In the genomic region with DNA sequence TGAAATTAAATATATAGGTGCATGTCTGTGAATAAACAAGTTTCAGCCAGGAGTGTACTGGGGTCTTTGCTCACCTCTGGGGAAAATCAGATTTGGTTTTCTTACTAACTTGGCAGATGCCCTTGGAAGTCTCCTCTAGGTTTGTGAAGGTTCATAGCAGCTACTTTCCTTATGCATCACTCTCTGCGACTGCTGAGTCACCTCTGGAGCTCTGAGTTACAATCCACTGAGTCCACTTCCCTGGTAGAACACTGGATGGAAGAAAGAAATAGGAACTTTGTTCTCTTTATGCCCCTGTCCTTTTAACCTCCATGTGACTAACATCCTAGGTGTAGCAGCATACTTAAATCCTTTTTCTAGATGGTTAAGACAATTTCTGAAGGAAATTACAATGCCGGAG, we compare ENCODE assay signal across 13 cellular contexts. TPM values are rescaled to one million over a fixed set of nuclear protein-coding genes. Genes with fewer than 3 reads are reported as not detected.
DNase-seq lines count a peak whose midpoint lies in the region; ATAC-seq and TF ChIP-seq lines count a peak whose summit lies in the region.
"Had no signal": no experiment of that assay in that cellular context is flagged by ENCODE, and none has a peak within 500 bp of the region (broad histone marks: within the 10 kb centered on the region; RNA-seq: fewer than 3 reads in every experiment).

No MANE protein-coding gene starts in this region.

- H2BK120ac ChIP-seq in mesenchymal stem cell (ENCODE audit: low read depth, low read length), result no peak overlapping the region

- POLR2A ChIA-PET in activated CD8-positive, alpha-beta T cell treated with anti-CD3 and anti-CD28 coated beads for 36 hours (lab: Charles Lee), result interaction anchor here (0.6 to 1.1 kb wide), 3 partner anchors 11 to 15 kb away, joined by 3 to 5 read pairs (median 3); no protein-coding TSS in a partner anchor
- POLR2A ChIA-PET in activated CD8-positive, alpha-beta T cell treated with anti-CD3 and anti-CD28 coated beads, Interleukin-2, amount 10 ng/mL, durations not matched to agents 7 days and 5 days (lab: Charles Lee), result interaction anchor here (1.0 kb wide), 2 partner anchors 14 to 21 kb away, joined by 3 read pairs; no protein-coding TSS in a partner anchor

- intact Hi-C loops in activated CD8-positive, alpha-beta T cell treated with anti-CD3 and anti-CD28 coated beads for 36 hours (cut with micrococcal nuclease), result no loop called here

- peak overlapping the region; percentile 8 for H3K27ac ChIP-seq in mesenchymal stem cell (ENCODE audit: low read length, poor library complexity, severe bottlenecking)
- H3K27ac ChIP-seq: cardiac muscle cell, gastrocnemius medialis, upper lobe of right lung had no signal

- H3K4me3 ChIP-seq in mesenchymal stem cell (ENCODE audit: insufficient read depth in 1 of 2, low read depth in 1 of 2, low read length in 2 of 2), result no peak overlapping the region
- H3K4me3 ChIP-seq: cardiac muscle cell, gastrocnemius medialis, upper lobe of right lung had no signal

- peaks cover 45% of the 10 kb centered on the region for H3K4me1 Mint-ChIP-seq in activated CD8-positive, alpha-beta T cell treated with anti-CD3 and anti-CD28 coated beads for 36 hours (ENCODE audit: low read depth)
- H3K4me1 Mint-ChIP-seq in activated CD8-positive, alpha-beta T cell treated with anti-CD3 and anti-CD28 coated beads, Interleukin-2, amount 10 ng/mL, durations not matched to agents 7 days and 5 days (ENCODE audit: low read depth), result peaks cover 43% of the 10 kb centered on the region

- H3K4me3 Mint-ChIP-seq in activated CD8-positive, alpha-beta T cell treated with anti-CD3 and anti-CD28 coated beads for 36 hours, result no peak overlapping the region
- no peak overlapping the region for H3K4me3 Mint-ChIP-seq in activated CD8-positive, alpha-beta T cell treated with anti-CD3 and anti-CD28 coated beads, Interleukin-2, amount 10 ng/mL, durations not matched to agents 7 days and 5 days
- H3K4me3 Mint-ChIP-seq: T-cell had no signal

- no peaks in the 10 kb centered on the region for H3K36me3 ChIP-seq in mesenchymal stem cell (ENCODE audit: control insufficient read depth in 1 of 2, insufficient read depth in 2 of 2, low read depth in 1 of 2, low read length in 2 of 2)
- H3K36me3 ChIP-seq: cardiac muscle cell, gastrocnemius medialis, upper lobe of right lung had no signal

- H2BK12ac ChIP-seq in mesenchymal stem cell (ENCODE audit: low read length in 2 of 2), result no peak overlapping the region

- H2AFZ ChIP-seq in mesenchymal stem cell (ENCODE audit: low read depth, low read length), result no peak overlapping the region

- no peak overlapping the region for H3K23ac ChIP-seq in mesenchymal stem cell (ENCODE audit: low read length in 2 of 2)

- peaks cover 3% of the 10 kb centered on the region for H3K9me3 Mint-ChIP-seq in activated CD8-positive, alpha-beta T cell treated with anti-CD3 and anti-CD28 coated beads for 36 hours
- H3K9me3 Mint-ChIP-seq in activated CD8-positive, alpha-beta T cell treated with anti-CD3 and anti-CD28 coated beads, Interleukin-2, amount 10 ng/mL, durations not matched to agents 7 days and 5 days (ENCODE audit: insufficient read depth), result peaks cover 4% of the 10 kb centered on the region
- H3K9me3 Mint-ChIP-seq: T-cell had no signal

- no peaks in the 10 kb centered on the region for H3K27me3 ChIP-seq in mesenchymal stem cell (ENCODE audit: control insufficient read depth in 1 of 2, insufficient read depth in 1 of 2, low read length in 2 of 2)
- H3K27me3 ChIP-seq: cardiac muscle cell, gastrocnemius medialis, upper lobe of right lung had no signal

- peaks cover 19% of the 10 kb centered on the region for H3K27me3 Mint-ChIP-seq in activated CD8-positive, alpha-beta T cell treated with anti-CD3 and anti-CD28 coated beads for 36 hours
- no peaks in the 10 kb centered on the region for H3K27me3 Mint-ChIP-seq in activated CD8-positive, alpha-beta T cell treated with anti-CD3 and anti-CD28 coated beads, Interleukin-2, amount 10 ng/mL, durations not matched to agents 7 days and 5 days (ENCODE audit: low read depth)
- H3K27me3 Mint-ChIP-seq: T-cell had no signal

- H3K4me2 ChIP-seq in mesenchymal stem cell (ENCODE audit: low read length, poor library complexity, severe bottlenecking), result no peak overlapping the region

- no peak overlapping the region for H2BK5ac ChIP-seq in mesenchymal stem cell (ENCODE audit: low read depth, low read length, poor library complexity, severe bottlenecking)

- H3K14ac ChIP-seq in mesenchymal stem cell (ENCODE audit: low read length in 2 of 2), result no peak overlapping the region

- H3K79me1 ChIP-seq in mesenchymal stem cell (replicated peaks; ENCODE audit: low read length, poor library complexity, severe bottlenecking), result no peaks in the 10 kb centered on the region

- no peaks in the 10 kb centered on the region for H3K9me3 ChIP-seq in mesenchymal stem cell (ENCODE audit: control insufficient read depth, low read length)
- H3K9me3 ChIP-seq: gastrocnemius medialis, upper lobe of right lung had no signal

- DNase-seq in activated CD8-positive, alpha-beta T cell treated with anti-CD3 and anti-CD28 coated beads for 36 hours, result peak; percentile 46
- no peak for DNase-seq in activated CD8-positive, alpha-beta T cell treated with anti-CD3 and anti-CD28 coated beads, Interleukin-2, amount 10 ng/mL, durations not matched to agents 7 days and 5 days
- DNase-seq in HT1080 (ENCODE audit: low read depth) (peak; percentile 96), astrocyte of the hippocampus (ENCODE audit: low read depth, low spot score) (peak; percentile 68), mesenchymal stem cell (peak; percentile 55), ecto neural progenitor cell (ENCODE audit: low spot score) (no peak)
- DNase-seq: gastrocnemius medialis, T-cell, upper lobe of right lung had no signal

- ATAC-seq in activated CD8-positive, alpha-beta T cell treated with anti-CD3 and anti-CD28 coated beads for 36 hours, result no peak
- ATAC-seq in activated CD8-positive, alpha-beta T cell treated with anti-CD3 and anti-CD28 coated beads, Interleukin-2, amount 10 ng/mL, durations not matched to agents 7 days and 5 days, result no peak
- no peak for ATAC-seq in HG03280 (IDR thresholded peaks at IDR 0.05; ENCODE audit: unreplicated experiment)
- ATAC-seq in HG03354 (IDR thresholded peaks at IDR 0.05; ENCODE audit: poor library complexity, severe bottlenecking, unreplicated experiment), result no peak
- ATAC-seq: gastrocnemius medialis, T-cell, upper lobe of right lung had no signal

- CTCF ChIA-PET in activated CD8-positive, alpha-beta T cell treated with anti-CD3 and anti-CD28 coated beads for 36 hours (lab: Charles Lee), result interaction anchor here (1.1 to 1.4 kb wide), 2 partner anchors 44 to 65 kb away, joined by 4 to 5 read pairs; no protein-coding TSS in a partner anchor
- CTCF ChIA-PET in activated CD8-positive, alpha-beta T cell treated with anti-CD3 and anti-CD28 coated beads, Interleukin-2, amount 10 ng/mL, durations not matched to agents 7 days and 5 days (lab: Charles Lee), result interaction anchor here (0.7 to 1.2 kb wide), 2 partner anchors 44 to 122 kb away, joined by 3 read pairs; partner anchors contain the start of gene SUCO

- H3K36me3 Mint-ChIP-seq in activated CD8-positive, alpha-beta T cell treated with anti-CD3 and anti-CD28 coated beads for 36 hours (ENCODE audit: low read depth), result no peaks in the 10 kb centered on the region
- H3K36me3 Mint-ChIP-seq in activated CD8-positive, alpha-beta T cell treated with anti-CD3 and anti-CD28 coated beads, Interleukin-2, amount 10 ng/mL, durations not matched to agents 7 days and 5 days (ENCODE audit: low read depth), result peaks cover 16% of the 10 kb centered on the region
- H3K36me3 Mint-ChIP-seq: T-cell had no signal

- no peak overlapping the region for H4K8ac ChIP-seq in mesenchymal stem cell (ENCODE audit: low read length)

- no peaks in the 10 kb centered on the region for H3K4me1 ChIP-seq in mesenchymal stem cell (ENCODE audit: control insufficient read depth, insufficient read depth, low read depth, low read length)
- H3K4me1 ChIP-seq: gastrocnemius medialis, upper lobe of right lung had no signal

- no peak for TF ChIP-seq CTCF in activated CD8-positive, alpha-beta T cell treated with anti-CD3 and anti-CD28 coated beads for 36 hours (IDR thresholded peaks at IDR 0.05)

- no peak overlapping the region for H4K91ac ChIP-seq in mesenchymal stem cell (ENCODE audit: low read length)

- H3K18ac ChIP-seq in mesenchymal stem cell (ENCODE audit: low read depth in 1 of 2, low read length in 2 of 2), result no peak overlapping the region

- no peak overlapping the region for H2BK15ac ChIP-seq in mesenchymal stem cell (ENCODE audit: low read depth, poor library complexity, severe bottlenecking)

- WGBS in mesenchymal stem cell, result 100% methylated on average over 1 of the region's 2 CpGs

- no peak overlapping the region for H2AK5ac ChIP-seq in mesenchymal stem cell (ENCODE audit: low read length, severe bottlenecking)

- no peak overlapping the region for H3K4ac ChIP-seq in mesenchymal stem cell (ENCODE audit: low read depth in 1 of 2, low read length in 2 of 2)

- H3K9ac ChIP-seq in mesenchymal stem cell (ENCODE audit: low read length), result no peak overlapping the region

- no peak overlapping the region for H3K27ac Mint-ChIP-seq in activated CD8-positive, alpha-beta T cell treated with anti-CD3 and anti-CD28 coated beads for 36 hours
- no peak overlapping the region for H3K27ac Mint-ChIP-seq in activated CD8-positive, alpha-beta T cell treated with anti-CD3 and anti-CD28 coated beads, Interleukin-2, amount 10 ng/mL, durations not matched to agents 7 days and 5 days
- H3K27ac Mint-ChIP-seq: T-cell had no signal

RNA-seq across cellular contexts. Expression of gene FASLG, which starts 4.4 kb away (rescaled TPM):
- total RNA-seq in activated CD8-positive, alpha-beta T cell treated with anti-CD3 and anti-CD28 coated beads for 36 hours, result 1 to 10 TPM; 7.0 to 8.4 TPM
- 1 to 10 TPM; 6.2 to 6.5 TPM for total RNA-seq in activated CD8-positive, alpha-beta T cell treated with anti-CD3 and anti-CD28 coated beads, Interleukin-2, amount 10 ng/mL, durations not matched to agents 7 days and 5 days
- not detected in 2 replicates for total RNA-seq in HT1080 (2014; rRNA removed; shearing (Covaris generic))
- polyA plus RNA-seq in HT1080 (2015; cell fraction: cytosol; rRNA removed), result not detected in 2 replicates
- not detected in 2 replicates for polyA plus RNA-seq in HT1080 (2015; cell fraction: nucleus; rRNA removed)
- polyA plus RNA-seq in mesenchymal stem cell (2013, experiment 1 of 2), result not detected
- polyA plus RNA-seq in mesenchymal stem cell (2013, experiment 2 of 2), result not detected
- total RNA-seq: cardiac muscle cell, gastrocnemius medialis, pulmonary artery endothelial cell had no signal
- polyA plus RNA-seq: cardiac muscle cell had no signal

Comparison
In these comparisons a context has a peak if more than half of its experiments do, and no peak if none do; other contexts are left out.
1. DNase-seq: peak in activated CD8-positive, alpha-beta T cell treated with anti-CD3 and anti-CD28 coated beads for 36 hours (single experiment), HT1080 (single experiment), astrocyte of the hippocampus (single experiment) and mesenchymal stem cell (single experiment); none in activated CD8-positive, alpha-beta T cell treated with anti-CD3 and anti-CD28 coated beads, Interleukin-2, amount 10 ng/mL, durations not matched to agents 7 days and 5 days (single experiment) and ecto neural progenitor cell (single experiment).